ENCODE assay signal across 27 cellular contexts in the genomic region with DNA sequence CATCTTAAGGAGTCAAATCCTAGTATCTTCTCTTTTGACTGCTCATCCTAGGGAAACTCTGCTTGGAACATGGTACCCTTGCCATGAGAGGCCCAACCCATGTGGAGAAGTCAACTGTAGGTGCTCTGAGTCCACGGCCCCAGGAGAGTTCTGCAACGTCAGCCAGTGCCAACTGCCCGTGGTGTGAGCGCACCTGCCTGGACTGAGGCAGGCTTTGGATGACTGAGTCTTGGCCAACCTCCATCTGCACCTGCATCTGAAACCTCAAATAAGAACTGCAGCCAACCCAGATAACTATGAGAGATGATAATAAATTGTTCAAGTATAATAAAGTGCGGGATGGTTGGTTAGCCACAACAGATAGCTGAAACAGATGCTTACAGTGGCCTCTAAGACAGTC.
"Had no signal": no experiment of that assay in that cellular context is flagged by ENCODE, and none has a peak within 500 bp of the region (broad histone marks: within the 10 kb centered on the region; RNA-seq: fewer than 3 reads in every experiment).

No MANE protein-coding gene starts in this region.

- H3K27me3 ChIP-seq: adrenal gland had no signal

- H3K36me3 ChIP-seq: adrenal gland had no signal

- H3K4me3 ChIP-seq: adrenal gland, K562 had no signal

- ATAC-seq: activated T-helper 17 cell treated with anti-CD3 and anti-CD28 coated beads, Interleukin-2, amount 50 U/mL, for 72 hours; K562; Panc1; T-cell had no signal

- H3K4me1 ChIP-seq: adrenal gland had no signal

- DNase-seq: activated CD4-positive, alpha-beta memory T cell treated with anti-CD3 and anti-CD28 coated beads for 36 hours; activated CD4-positive, alpha-beta T cell treated with anti-CD3 and anti-CD28 coated beads, Interleukin-2, amount 10 ng/mL, durations not matched to agents 7 days and 5 days; activated CD4-positive, CD25-positive, alpha-beta regulatory T cell; activated CD8-positive, alpha-beta memory T cell treated with anti-CD3 and anti-CD28 coated beads for 24 hours; activated gamma-delta T cell; activated naive CD4-positive, alpha-beta T cell treated with anti-CD3 and anti-CD28 coated beads for 36 hours; activated naive CD8-positive, alpha-beta T cell treated with anti-CD3 and anti-CD28 coated beads, Interleukin-2, amount 10 ng/mL, durations not matched to agents 7 days and 5 days; activated T-cell treated with anti-CD3 and anti-CD28 coated beads for 4 hours; activated T-cell treated with anti-CD3 and anti-CD28 coated beads, Interleukin-2, amount 50 U/mL, for 48 hours; adrenal gland; anterior cingulate cortex; cerebellar nuclear complex; Karpas-422; MM.1S; NCI-H1417; NCI-H1930; NCI-H2227 treated with DMSO at 0.1 percent for 48 hours; NCI-H446 treated with DMSO at 0.1 percent for 48 hours; NCI-H524 treated with DMSO at 0.1 percent for 48 hours; NCI-H82; SHP77; T-cell; T-helper 2 cell; T1000 had no signal

- H3K27ac ChIP-seq: adrenal gland had no signal

- H3K9me3 ChIP-seq: adrenal gland had no signal
